9 cellular contexts compared by ENCODE assay signal in genomic region chr14:102084931-102085330, GRCh38. TPM values are rescaled to one million over a fixed set of nuclear protein-coding genes. Genes with fewer than 3 reads are reported as not detected.
DNase-seq lines count a peak whose midpoint lies in the region; ATAC-seq and TF ChIP-seq lines count a peak whose summit lies in the region.
"Had no signal": no experiment of that assay in that cellular context is flagged by ENCODE, and none has a peak within 500 bp of the region (broad histone marks: within the 10 kb centered on the region; RNA-seq: fewer than 3 reads in every experiment).

No MANE protein-coding gene starts in this region.

- H3K4me3 Mint-ChIP-seq in CD4-positive, alpha-beta T cell = peak overlapping the region; percentile 98
- H3K4me3 Mint-ChIP-seq in dendritic cell treated with granulocyte-macrophage colony-stimulating factor and Interleukin-4, amounts not matched to agents 40 ng/mL and 50 ng/mL, for 4 days = peak overlapping the region; percentile 82

- DNase-seq in CD4-positive, alpha-beta T cell = no peak
- DNase-seq in MM.1S (no peak), NOMO-1 (lab: John Stamatoyannopoulos, UW; ENCODE audit: unreplicated experiment in 2 of 2) (no peak)
- DNase-seq: cerebellar nuclear complex had no signal

- H3K4me1 Mint-ChIP-seq in CD4-positive, alpha-beta T cell (ENCODE audit: low read depth) = peaks cover 79% of the 10 kb centered on the region
- H3K4me1 Mint-ChIP-seq in dendritic cell treated with granulocyte-macrophage colony-stimulating factor and Interleukin-4, amounts not matched to agents 40 ng/mL and 50 ng/mL, for 4 days (ENCODE audit: low read depth) = peaks cover 62% of the 10 kb centered on the region

- H3K4me1 ChIP-seq in MM.1S (ENCODE audit: low read length) = 0 out of 2 replicates have a peak, but pooled peaks cover 5% of the 10 kb centered on the region

- TF ChIP-seq EP300 in neural cell (conservative IDR thresholded peaks at IDR 0.05; ENCODE audit: poor library complexity, severe bottlenecking) = no peak

- H3K27ac Mint-ChIP-seq in CD4-positive, alpha-beta T cell = peak overlapping the region; percentile 91
- H3K27ac Mint-ChIP-seq in dendritic cell treated with granulocyte-macrophage colony-stimulating factor and Interleukin-4, amounts not matched to agents 40 ng/mL and 50 ng/mL, for 4 days = peak overlapping the region; percentile 2

- H3F3A ChIP-seq in MM.1S (ENCODE audit: insufficient read depth, low read length) (peaks cover 8% of the 10 kb centered on the region; the same call in 1 of the 2 replicates), neural cell (ENCODE audit: insufficient read depth, low read length, poor library complexity, severe bottlenecking) (no peaks in the 10 kb centered on the region)

- CTCF ChIA-PET in CD4-positive, alpha-beta T cell (lab: Charles Lee) = no interaction called here

- H3K9me2 ChIP-seq in MM.1S (replicated peaks; ENCODE audit: insufficient read depth, low read length) (no peaks in the 10 kb centered on the region), neural cell (ENCODE audit: insufficient read depth, low read length) (no peaks in the 10 kb centered on the region)

- H3K36me3 Mint-ChIP-seq in CD4-positive, alpha-beta T cell (ENCODE audit: low read depth) = peaks cover 69% of the 10 kb centered on the region
- H3K36me3 Mint-ChIP-seq in dendritic cell treated with granulocyte-macrophage colony-stimulating factor and Interleukin-4, amounts not matched to agents 40 ng/mL and 50 ng/mL, for 4 days (ENCODE audit: low read depth) = peaks cover 72% of the 10 kb centered on the region

- H3K9ac ChIP-seq in MM.1S (ENCODE audit: low read length) (no peak overlapping the region), neural cell (ENCODE audit: low read length) (no peak overlapping the region)

- H3K4me2 ChIP-seq in MM.1S (ENCODE audit: low read depth, low read length) (peak overlapping the region; percentile 74), neural cell (ENCODE audit: low read length) (peak overlapping the region; percentile 87)

- H3K9me3 ChIP-seq in CD4-positive, alpha-beta T cell (ENCODE audit: control insufficient read depth, low read length) = no peaks in the 10 kb centered on the region
- H3K9me3 ChIP-seq in MM.1S (replicated peaks; ENCODE audit: insufficient read depth, low read length) (no peaks in the 10 kb centered on the region), neural cell (ENCODE audit: low read length) (no peaks in the 10 kb centered on the region)

- POLR2A ChIA-PET in CD4-positive, alpha-beta T cell (lab: Charles Lee) = interaction anchor here (0.6 to 1.1 kb wide), 3 partner anchors 22 to 232 kb away, joined by 3 read pairs; no protein-coding TSS in a partner anchor

- H3K27me3 ChIP-seq in CD4-positive, alpha-beta T cell (ENCODE audit: control insufficient read depth, insufficient read depth, low read length) = no peaks in the 10 kb centered on the region
- no peaks in the 10 kb centered on the region for H3K27me3 ChIP-seq in MM.1S (replicated peaks; ENCODE audit: insufficient read depth, low read length)
- H3K27me3 ChIP-seq in neural cell (ENCODE audit: insufficient read depth, low read depth, low read length) = no peaks in the 10 kb centered on the region

- no peak for TF ChIP-seq CTCF in CD4-positive, alpha-beta T cell (IDR thresholded peaks at IDR 0.05)
- TF ChIP-seq CTCF in MM.1S (IDR thresholded peaks at IDR 0.05; ENCODE audit: low read length) (no peak), neural cell (IDR thresholded peaks at IDR 0.05; ENCODE audit: poor library complexity, severe bottlenecking) (no peak)

- intact Hi-C loops in CD4-positive, alpha-beta T cell (cut with DNase I, micrococcal nuclease) = loop anchor here (5.0 to 10.0 kb wide), 4 partner anchors 50 to 692 kb away; partner anchors contain the start of genes PPP2R5C (in 1 of the 2) and TRAF3 (in 1 of the 2)
- intact Hi-C loops in dendritic cell treated with granulocyte-macrophage colony-stimulating factor and Interleukin-4, amounts not matched to agents 40 ng/mL and 50 ng/mL, for 4 days (cut with micrococcal nuclease) = loop anchor here (5.0 kb wide), 1 partner anchor 138 kb away; no protein-coding TSS in a partner anchor

- H3K79me2 ChIP-seq in MM.1S (ENCODE audit: low read length) (peaks cover 28% of the 10 kb centered on the region), neural cell (replicated peaks; ENCODE audit: insufficient read depth, low read length) (peaks cover 22% of the 10 kb centered on the region)

- H3K36me3 ChIP-seq in MM.1S (replicated peaks; ENCODE audit: insufficient read depth, low read length) = peaks cover 4% of the 10 kb centered on the region; the same call in 1 of the 2 replicates
- peaks cover 8% of the 10 kb centered on the region for H3K36me3 ChIP-seq in neural cell (ENCODE audit: insufficient read depth, low read length)

- no peaks in the 10 kb centered on the region for H3K9me3 Mint-ChIP-seq in CD4-positive, alpha-beta T cell
- no peaks in the 10 kb centered on the region for H3K9me3 Mint-ChIP-seq in dendritic cell treated with granulocyte-macrophage colony-stimulating factor and Interleukin-4, amounts not matched to agents 40 ng/mL and 50 ng/mL, for 4 days

- no peaks in the 10 kb centered on the region for H3K27me3 Mint-ChIP-seq in CD4-positive, alpha-beta T cell
- H3K27me3 Mint-ChIP-seq in dendritic cell treated with granulocyte-macrophage colony-stimulating factor and Interleukin-4, amounts not matched to agents 40 ng/mL and 50 ng/mL, for 4 days = no peaks in the 10 kb centered on the region

- peak overlapping the region; percentile 31 for H3K27ac ChIP-seq in CD4-positive, alpha-beta T cell (ENCODE audit: low read depth, low read length)
- H3K27ac ChIP-seq in MM.1S (ENCODE audit: low read length) (no peak overlapping the region), neural cell (ENCODE audit: low read length) (no peak overlapping the region)

- H3K4me3 ChIP-seq in MM.1S (ENCODE audit: low read length) (peak overlapping the region; percentile 67; the same call in 1 of the 2 replicates), neural cell (ENCODE audit: low read length) (peak overlapping the region; percentile 83)

- H4K20me1 ChIP-seq in MM.1S (ENCODE audit: insufficient read depth, low read length) (no peaks in the 10 kb centered on the region; the same call in 1 of the 2 replicates), neural cell (ENCODE audit: insufficient read depth) (no peaks in the 10 kb centered on the region)

- ATAC-seq in CD4-positive, alpha-beta T cell (ENCODE audit: poor library complexity) = no peak
- ATAC-seq in GM19351 (IDR thresholded peaks at IDR 0.05; ENCODE audit: unreplicated experiment) (no peak), HG03439 (IDR thresholded peaks at IDR 0.05; ENCODE audit: unreplicated experiment) (no peak), GM18511 (IDR thresholded peaks at IDR 0.05; ENCODE audit: unreplicated experiment) (no peak)

- no peak for TF ChIP-seq RAD21 in neural cell (conservative IDR thresholded peaks at IDR 0.05)

- no peak overlapping the region for H2AFZ ChIP-seq in MM.1S (ENCODE audit: low read length)
- H2AFZ ChIP-seq in neural cell (ENCODE audit: low read depth, low read length) = no peak overlapping the region

TF ChIP-seq in neural cell, 6 proteins besides CTCF, POLR2A, EP300 and RAD21:
- TF ChIP-seq, protein P1, sequence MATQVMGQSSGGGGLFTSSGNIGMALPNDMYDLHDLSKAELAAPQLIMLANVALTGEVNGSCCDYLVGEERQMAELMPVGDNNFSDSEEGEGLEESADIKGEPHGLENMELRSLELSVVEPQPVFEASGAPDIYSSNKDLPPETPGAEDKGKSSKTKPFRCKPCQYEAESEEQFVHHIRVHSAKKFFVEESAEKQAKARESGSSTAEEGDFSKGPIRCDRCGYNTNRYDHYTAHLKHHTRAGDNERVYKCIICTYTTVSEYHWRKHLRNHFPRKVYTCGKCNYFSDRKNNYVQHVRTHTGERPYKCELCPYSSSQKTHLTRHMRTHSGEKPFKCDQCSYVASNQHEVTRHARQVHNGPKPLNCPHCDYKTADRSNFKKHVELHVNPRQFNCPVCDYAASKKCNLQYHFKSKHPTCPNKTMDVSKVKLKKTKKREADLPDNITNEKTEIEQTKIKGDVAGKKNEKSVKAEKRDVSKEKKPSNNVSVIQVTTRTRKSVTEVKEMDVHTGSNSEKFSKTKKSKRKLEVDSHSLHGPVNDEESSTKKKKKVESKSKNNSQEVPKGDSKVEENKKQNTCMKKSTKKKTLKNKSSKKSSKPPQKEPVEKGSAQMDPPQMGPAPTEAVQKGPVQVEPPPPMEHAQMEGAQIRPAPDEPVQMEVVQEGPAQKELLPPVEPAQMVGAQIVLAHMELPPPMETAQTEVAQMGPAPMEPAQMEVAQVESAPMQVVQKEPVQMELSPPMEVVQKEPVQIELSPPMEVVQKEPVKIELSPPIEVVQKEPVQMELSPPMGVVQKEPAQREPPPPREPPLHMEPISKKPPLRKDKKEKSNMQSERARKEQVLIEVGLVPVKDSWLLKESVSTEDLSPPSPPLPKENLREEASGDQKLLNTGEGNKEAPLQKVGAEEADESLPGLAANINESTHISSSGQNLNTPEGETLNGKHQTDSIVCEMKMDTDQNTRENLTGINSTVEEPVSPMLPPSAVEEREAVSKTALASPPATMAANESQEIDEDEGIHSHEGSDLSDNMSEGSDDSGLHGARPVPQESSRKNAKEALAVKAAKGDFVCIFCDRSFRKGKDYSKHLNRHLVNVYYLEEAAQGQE (IDR thresholded peaks at IDR 0.05; ENCODE audit: borderline replicate concordance) = no peak
- TF ChIP-seq POLR2AphosphoS5 (IDR thresholded peaks at IDR 0.05) (no peak), TAF1 (IDR thresholded peaks at IDR 0.05; ENCODE audit: low read depth) (no peak), EZH2 (IDR thresholded peaks at IDR 0.05; ENCODE audit: borderline replicate concordance, insufficient read depth, low read length, poor library complexity, severe bottlenecking) (no peak), MXI1 (conservative IDR thresholded peaks at IDR 0.05; ENCODE audit: poor library complexity, severe bottlenecking) (no peak), SMC3 (conservative IDR thresholded peaks at IDR 0.05; ENCODE audit: poor library complexity) (no peak)

RNA-seq across cellular contexts. Expression of gene HSP90AA1, which starts 1.9 kb away (rescaled TPM):
- total RNA-seq in CD4-positive, alpha-beta T cell = 100 to 1,000 TPM; 451 to 462 TPM
- polyA plus RNA-seq in neural cell = 206 and 232 TPM in 2 replicates
- 396 and 605 TPM in 2 replicates for polyA minus RNA-seq in neural cell

RNA-seq across cellular contexts. Expression of gene WDR20, which starts 54.8 kb away (rescaled TPM):
- 10 to 100 TPM; 40.1 to 41.2 TPM for total RNA-seq in CD4-positive, alpha-beta T cell
- 26.3 and 28.6 TPM in 2 replicates for polyA plus RNA-seq in neural cell
- polyA minus RNA-seq in neural cell = 43.8 and 51.5 TPM in 2 replicates
